ENCODE assay signal across 15 cellular contexts in genomic region chr19:40586611-40587010, GRCh38.
"Had no signal": no experiment of that assay in that cellular context is flagged by ENCODE, and none has a peak within 500 bp of the region (broad histone marks: within the 10 kb centered on the region; RNA-seq: fewer than 3 reads in every experiment).

No MANE protein-coding gene starts in this region.

- H3K4me1 ChIP-seq: ascending aorta, breast epithelium, left ventricle myocardium inferior, thyroid gland had no signal

- H3K36me3 ChIP-seq: breast epithelium had no signal

- H3K27ac Mint-ChIP-seq: endodermal cell had no signal

- ATAC-seq: naive thymus-derived CD8-positive, alpha-beta T cell; sciatic nerve; T-cell had no signal

- H3K4me3 ChIP-seq: ascending aorta, breast epithelium, left ventricle myocardium inferior, SK-N-MC, thyroid gland had no signal

- H3K9me3 Mint-ChIP-seq: activated CD4-positive, alpha-beta memory T cell treated with anti-CD3 and anti-CD28 coated beads, Interleukin-2, amount 10 ng/mL, durations not matched to agents 7 days and 5 days; naive thymus-derived CD8-positive, alpha-beta T cell; T-cell had no signal

- H3K4me1 Mint-ChIP-seq: endodermal cell had no signal

- DNase-seq: activated CD4-positive, alpha-beta memory T cell treated with anti-CD3 and anti-CD28 coated beads, Interleukin-2, amount 10 ng/mL, durations not matched to agents 7 days and 5 days; activated CD8-positive, alpha-beta memory T cell treated with anti-CD3 and anti-CD28 coated beads, Interleukin-2, amount 50 U/mL, for 4 hours; activated naive CD4-positive, alpha-beta T cell treated with Interleukin-2 at 50 U/mL for 16 hours; endodermal cell; hypothalamus; left ventricle myocardium inferior; mesenchymal stem cell; T-cell; thyroid gland; WERI-Rb-1 had no signal

- H3K4me3 Mint-ChIP-seq: activated CD4-positive, alpha-beta memory T cell treated with anti-CD3 and anti-CD28 coated beads, Interleukin-2, amount 10 ng/mL, durations not matched to agents 7 days and 5 days; endodermal cell; naive thymus-derived CD8-positive, alpha-beta T cell; T-cell had no signal

- H3K27me3 Mint-ChIP-seq: activated CD4-positive, alpha-beta memory T cell treated with anti-CD3 and anti-CD28 coated beads, Interleukin-2, amount 10 ng/mL, durations not matched to agents 7 days and 5 days; naive thymus-derived CD8-positive, alpha-beta T cell; T-cell had no signal

- H3K27me3 ChIP-seq: ascending aorta, breast epithelium, thyroid gland had no signal

- H3K27ac ChIP-seq: ascending aorta, breast epithelium, left ventricle myocardium inferior, SK-N-MC, thyroid gland, WERI-Rb-1 had no signal

- H3K9me3 ChIP-seq: ascending aorta, breast epithelium, left ventricle myocardium inferior, thyroid gland had no signal
